In the genomic region with DNA sequence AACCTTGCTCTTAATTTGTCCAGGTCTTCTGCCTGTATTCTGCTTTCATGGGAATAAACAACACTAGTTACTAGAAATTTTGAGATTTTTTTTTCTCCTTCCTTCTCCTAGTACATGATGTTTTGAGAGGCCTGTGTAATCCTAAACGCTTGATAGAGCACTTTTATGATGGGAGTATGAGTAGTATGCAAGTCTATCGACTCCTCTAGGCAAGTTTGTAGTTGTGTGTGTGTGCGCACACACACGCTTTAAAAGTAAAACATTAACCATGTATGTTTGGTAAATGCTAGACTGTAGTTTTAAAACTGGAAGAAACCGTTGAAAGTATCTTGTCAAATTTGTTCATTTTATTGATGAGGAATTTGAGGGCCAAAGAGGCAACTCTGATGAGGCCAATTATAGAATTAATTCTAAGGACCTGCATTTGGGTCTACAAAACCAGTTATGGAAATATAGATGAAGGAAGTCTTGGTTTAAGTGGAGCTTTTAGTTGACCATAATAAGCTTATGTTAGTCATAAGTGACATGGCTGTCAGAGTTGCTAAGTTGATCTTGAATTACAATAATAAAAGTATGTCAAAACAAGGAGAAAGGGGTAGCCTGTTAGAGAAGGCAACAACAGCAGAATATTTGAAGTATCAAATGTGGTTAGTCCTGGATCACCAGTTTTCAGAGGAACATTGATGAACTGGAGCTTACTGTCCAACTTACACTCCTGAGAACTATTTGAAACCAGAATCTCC, we compare ENCODE assay signal across 23 cellular contexts.
"Had no signal": no experiment of that assay in that cellular context is flagged by ENCODE, and none has a peak within 500 bp of the region (broad histone marks: within the 10 kb centered on the region; RNA-seq: fewer than 3 reads in every experiment).

No MANE protein-coding gene starts in this region.

- H3K4me3 ChIP-seq: dorsolateral prefrontal cortex, left ventricle myocardium inferior, lung, pancreas, prostate gland, right lobe of liver, tibial artery, upper lobe of right lung, vagina had no signal

- DNase-seq: cortex of kidney; dorsolateral prefrontal cortex; effector CD8-positive, alpha-beta T cell; foreskin melanocyte; head of caudate nucleus; hippocampal formation; left ventricle myocardium inferior; mesendoderm; naive thymus-derived CD8-positive, alpha-beta T cell; nucleus accumbens; pancreas; retina; right lobe of liver; stimulated activated CD4-positive, alpha-beta T cell treated with anti-CD3 and anti-CD28 coated beads, Interleukin-4, amount 100 ng/mL, for 1 hour; stimulated activated CD8-positive, alpha-beta memory T cell treated with anti-CD3 and anti-CD28 coated beads, Interleukin-4, amount 100 ng/mL, for 48 hours; tibial artery; upper lobe of right lung had no signal

- H3K4me3 Mint-ChIP-seq: neural crest cell; stimulated activated effector memory CD8-positive, alpha-beta T cell treated with anti-CD3 and anti-CD28 coated beads, Interleukin-12 subunit alpha, Interleukin-12 subunit beta, amount 100 ng/mL, for 72 hours; stimulated activated naive CD8-positive, alpha-beta T cell treated with anti-CD3 and anti-CD28 coated beads, Interleukin-15, Interleukin-2, amounts not matched to agents 100 ng/mL and 50 ng/mL, for 24 hours had no signal

- H3K9me3 Mint-ChIP-seq: naive thymus-derived CD8-positive, alpha-beta T cell; neural crest cell; stimulated activated effector memory CD8-positive, alpha-beta T cell treated with anti-CD3 and anti-CD28 coated beads, Interleukin-12 subunit alpha, Interleukin-12 subunit beta, amount 100 ng/mL, for 72 hours; stimulated activated naive CD8-positive, alpha-beta T cell treated with anti-CD3 and anti-CD28 coated beads, Interleukin-15, Interleukin-2, amounts not matched to agents 100 ng/mL and 50 ng/mL, for 24 hours had no signal

- H3K9me3 ChIP-seq: left ventricle myocardium inferior, pancreas, prostate gland, right lobe of liver, tibial artery, upper lobe of right lung, vagina had no signal

- ATAC-seq: naive thymus-derived CD8-positive, alpha-beta T cell; pancreas; stimulated activated effector memory CD8-positive, alpha-beta T cell treated with anti-CD3 and anti-CD28 coated beads, Interleukin-12 subunit alpha, Interleukin-12 subunit beta, amount 100 ng/mL, for 72 hours; upper lobe of right lung had no signal

- H3K27me3 ChIP-seq: dorsolateral prefrontal cortex, pancreas, right lobe of liver, tibial artery, upper lobe of right lung, vagina had no signal

- H3K4me1 ChIP-seq: prostate gland, right lobe of liver had no signal

- H3K36me3 ChIP-seq: left ventricle myocardium inferior, pancreas, prostate gland, right lobe of liver, tibial artery, upper lobe of right lung, vagina had no signal

- H3K27ac ChIP-seq: dorsolateral prefrontal cortex, pancreas, prostate gland, right lobe of liver, tibial artery, upper lobe of right lung, vagina had no signal

- H3K36me3 Mint-ChIP-seq: naive thymus-derived CD8-positive, alpha-beta T cell; stimulated activated effector memory CD8-positive, alpha-beta T cell treated with anti-CD3 and anti-CD28 coated beads, Interleukin-12 subunit alpha, Interleukin-12 subunit beta, amount 100 ng/mL, for 72 hours had no signal

- H3K27me3 Mint-ChIP-seq: naive thymus-derived CD8-positive, alpha-beta T cell; stimulated activated naive CD8-positive, alpha-beta T cell treated with anti-CD3 and anti-CD28 coated beads, Interleukin-15, Interleukin-2, amounts not matched to agents 100 ng/mL and 50 ng/mL, for 24 hours had no signal

- H3K27ac Mint-ChIP-seq: stimulated activated effector memory CD8-positive, alpha-beta T cell treated with anti-CD3 and anti-CD28 coated beads, Interleukin-12 subunit alpha, Interleukin-12 subunit beta, amount 100 ng/mL, for 72 hours; stimulated activated naive CD8-positive, alpha-beta T cell treated with anti-CD3 and anti-CD28 coated beads, Interleukin-15, Interleukin-2, amounts not matched to agents 100 ng/mL and 50 ng/mL, for 24 hours had no signal
